Comparison of ENCODE assay signal across 3 cellular contexts in the genomic region with DNA sequence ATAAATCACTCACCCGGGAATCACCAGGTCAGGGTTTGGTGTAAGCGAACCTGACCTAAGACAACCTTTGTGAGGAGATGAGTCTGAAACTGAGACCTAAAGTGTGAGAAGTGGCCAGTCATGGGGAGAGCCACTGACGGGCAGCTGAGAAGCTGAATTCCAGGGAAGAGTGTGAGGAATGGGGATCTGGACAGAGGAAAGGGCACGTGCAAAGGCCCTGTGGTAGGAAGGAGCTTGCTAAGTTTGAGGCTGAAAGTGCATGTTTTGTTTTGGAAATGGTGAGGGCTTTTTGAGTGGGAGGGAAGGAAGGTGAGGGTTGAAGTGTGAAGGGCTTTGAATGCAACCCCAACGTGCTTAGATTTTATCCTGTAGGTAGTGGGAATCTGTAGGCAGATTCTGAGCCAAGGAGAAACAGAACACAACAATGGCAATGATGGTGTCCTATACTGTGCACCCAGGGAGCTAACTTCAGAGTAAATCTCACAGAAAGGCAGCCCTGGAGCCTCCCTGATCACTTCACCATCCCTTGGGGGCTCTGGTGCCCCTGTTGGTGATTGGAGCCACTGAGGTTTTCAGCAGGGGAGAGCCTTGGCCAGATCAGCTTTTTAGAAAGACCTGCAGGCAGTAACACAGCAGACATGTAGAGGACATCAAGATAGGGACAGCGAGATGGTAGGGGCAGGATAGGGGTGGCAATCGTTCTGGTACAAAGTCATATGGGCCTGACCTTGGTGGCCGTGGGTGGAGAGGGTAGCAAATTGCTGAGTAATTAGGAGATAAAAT.
TF ChIP-seq lines count a peak whose summit lies in the region.

No MANE protein-coding gene starts in this region.

TF ChIP-seq in HEK293, 187 proteins besides CTCF, POLR2A, EP300 and RAD21:
- peak; percentile 96 for TF ChIP-seq ZNF623 (tag by site-specific recombination; IDR thresholded peaks at IDR 0.05)
- TF ChIP-seq ZNF394 (tag by site-specific recombination; IDR thresholded peaks at IDR 0.05; ENCODE audit: borderline replicate concordance) = no peak
- TF ChIP-seq SP3 (tag by site-specific recombination; IDR thresholded peaks at IDR 0.05) = no peak
- no peak for TF ChIP-seq ZNF707 (tag by site-specific recombination; IDR thresholded peaks at IDR 0.05)
- no peak; the same call in 1 of the 2 replicates for TF ChIP-seq ZFHX2 (tag by site-specific recombination; conservative IDR thresholded peaks at IDR 0.05)
- no peak for TF ChIP-seq ZFP37 (tag by site-specific recombination; IDR thresholded peaks at IDR 0.05)
- no peak for TF ChIP-seq ZNF112 (tag by site-specific recombination; IDR thresholded peaks at IDR 0.05)
- TF ChIP-seq ZNF670 (tag by site-specific recombination; IDR thresholded peaks at IDR 0.05; ENCODE audit: low read depth) = no peak

TF ChIP-seq in K562, 482 proteins besides CTCF, POLR2A, EP300 and RAD21:
- no peak for TF ChIP-seq FOXK2 (conservative IDR thresholded peaks at IDR 0.05 in 1 of 2, IDR thresholded peaks at IDR 0.05 in 1 of 2; ENCODE audit: low read depth in 2 of 2)
- TF ChIP-seq RBM25 (IDR thresholded peaks at IDR 0.05; ENCODE audit: low read depth, low read length, severe bottlenecking) = peak; percentile 58

TF ChIP-seq in neural cell, 6 proteins besides CTCF, POLR2A, EP300 and RAD21 (continued from another document):
- no peak for TF ChIP-seq SMC3 (conservative IDR thresholded peaks at IDR 0.05; ENCODE audit: poor library complexity)
- TF ChIP-seq POLR2AphosphoS5 (IDR thresholded peaks at IDR 0.05) = no peak
- no peak for TF ChIP-seq TAF1 (IDR thresholded peaks at IDR 0.05; ENCODE audit: low read depth)
- no peak for TF ChIP-seq EZH2 (IDR thresholded peaks at IDR 0.05; ENCODE audit: borderline replicate concordance, insufficient read depth, low read length, poor library complexity, severe bottlenecking)
